17 cellular contexts compared by ENCODE assay signal in genomic region chr6:163926642-163927041, GRCh38.
DNase-seq lines count a peak whose midpoint lies in the region; ATAC-seq, FAIRE-seq and TF ChIP-seq lines count a peak whose summit lies in the region.
"Had no signal": no experiment of that assay in that cellular context is flagged by ENCODE, and none has a peak within 500 bp of the region (broad histone marks: within the 10 kb centered on the region; RNA-seq: fewer than 3 reads in every experiment).

No MANE protein-coding gene starts in this region.

- H3K79me2 ChIP-seq in astrocyte (ENCODE audit: insufficient read depth, low read length), result no peaks in the 10 kb centered on the region
- H3K79me2 ChIP-seq in mammary epithelial cell (ENCODE audit: insufficient read depth, low read length), result no peaks in the 10 kb centered on the region

- in situ Hi-C loops in mammary epithelial cell (cut with MboI; ENCODE audit: low sequenced_read_pairs in 2 of 2), result no loop called here

- H3K4me1 ChIP-seq in astrocyte (ENCODE audit: insufficient read depth, low read length), result no peaks in the 10 kb centered on the region
- H3K4me1 ChIP-seq in heart right ventricle, result peaks cover 0 to 4% (median 0%) of the 10 kb centered on the region in 9 donors
- peaks cover 6% of the 10 kb centered on the region for H3K4me1 ChIP-seq in psoas muscle
- no peaks in the 10 kb centered on the region for H3K4me1 ChIP-seq in mammary epithelial cell (ENCODE audit: insufficient read depth, low read length)
- H3K4me1 ChIP-seq in CD4-positive, alpha-beta memory T cell (ENCODE audit: insufficient read depth, low read length), result no peaks in the 10 kb centered on the region
- H3K4me1 ChIP-seq: right lobe of liver had no signal

- no peaks in the 10 kb centered on the region for H3K4me1 Mint-ChIP-seq in astrocyte (ENCODE audit: low read depth, unreplicated experiment)
- H3K4me1 Mint-ChIP-seq in CD4-positive, alpha-beta memory T cell, result no peaks in the 10 kb centered on the region
- no peaks in the 10 kb centered on the region for H3K4me1 Mint-ChIP-seq in natural killer cell

- dilution Hi-C loops in mammary epithelial cell (cut with HindIII; ENCODE audit: low sequenced_read_pairs), result no loop called here

- H4K20me1 ChIP-seq in astrocyte (ENCODE audit: insufficient read depth, low read length) (no peaks in the 10 kb centered on the region), mammary epithelial cell (ENCODE audit: insufficient read depth, low read length) (no peaks in the 10 kb centered on the region)

- H3K36me3 Mint-ChIP-seq in astrocyte (ENCODE audit: low read depth, unreplicated experiment), result no peaks in the 10 kb centered on the region
- H3K36me3 Mint-ChIP-seq in CD4-positive, alpha-beta memory T cell, result no peaks in the 10 kb centered on the region
- no peaks in the 10 kb centered on the region for H3K36me3 Mint-ChIP-seq in natural killer cell

- DNase-seq in Daoy (ENCODE audit: low read depth), result peak; percentile 54
- peak; percentile 54 for DNase-seq in astrocyte (ENCODE audit: low read depth)
- peak; percentile 23 to 31 for DNase-seq in heart right ventricle
- DNase-seq in psoas muscle, result peak; percentile 51 to 74
- DNase-seq in mammary epithelial cell, result no peak
- no peak for DNase-seq in CD4-positive, alpha-beta memory T cell
- DNase-seq in natural killer cell, result no peak
- no peak for DNase-seq in NCI-H1105 (lab: John Stamatoyannopoulos, UW)
- DNase-seq: activated CD4-positive, CD25-positive, alpha-beta regulatory T cell treated with anti-CD3 and anti-CD28 coated beads, Interleukin-2, amount 50 U/mL, for 72 hours; activated naive CD4-positive, alpha-beta T cell treated with anti-CD3 and anti-CD28 coated beads for 36 hours; effector CD8-positive, alpha-beta T cell; GDM1; NCI-H1694 treated with DMSO at 0.1 percent for 48 hours; right lobe of liver; stimulated activated CD4-positive, alpha-beta T cell treated with anti-CD3 and anti-CD28 coated beads, Interleukin-2, amount 100 ng/mL, for 24 hours had no signal

- H3K27me3 Mint-ChIP-seq in astrocyte (ENCODE audit: low read depth, unreplicated experiment) (peaks cover 1% of the 10 kb centered on the region), natural killer cell (ENCODE audit: low read depth in 2 of 2) (no peaks in the 10 kb centered on the region)
- H3K27me3 Mint-ChIP-seq in CD4-positive, alpha-beta memory T cell, result peaks cover 0 to 4% of the 10 kb centered on the region in 2 donors

- no TSS peak for BruUV-seq in mammary epithelial cell (replicated peaks; lab: Mats Ljungman, UMichigan)

- H3K27me3 ChIP-seq in astrocyte (ENCODE audit: insufficient read depth, low read length) (no peaks in the 10 kb centered on the region), heart right ventricle (no peaks in the 10 kb centered on the region), psoas muscle (ENCODE audit: insufficient read depth in 3 of 3, low read length in 2 of 3) (no peaks in the 10 kb centered on the region), mammary epithelial cell (ENCODE audit: insufficient read depth, low read length) (no peaks in the 10 kb centered on the region)
- no peaks in the 10 kb centered on the region for H3K27me3 ChIP-seq in CD4-positive, alpha-beta memory T cell (ENCODE audit: insufficient read depth, low read length)
- H3K27me3 ChIP-seq: right lobe of liver had no signal

- no peak overlapping the region for H3K27ac Mint-ChIP-seq in astrocyte (ENCODE audit: unreplicated experiment)
- no peak overlapping the region for H3K27ac Mint-ChIP-seq in CD4-positive, alpha-beta memory T cell
- H3K27ac Mint-ChIP-seq in natural killer cell, result no peak overlapping the region
- H3K27ac Mint-ChIP-seq: activated naive CD4-positive, alpha-beta T cell treated with anti-CD3 and anti-CD28 coated beads for 36 hours had no signal

- H2AFZ ChIP-seq in astrocyte (ENCODE audit: low read depth, low read length), result no peak overlapping the region
- H2AFZ ChIP-seq in mammary epithelial cell (ENCODE audit: low read depth, low read length), result no peak overlapping the region

- H3K4me2 ChIP-seq in astrocyte (ENCODE audit: low read length) (no peak overlapping the region), mammary epithelial cell (ENCODE audit: insufficient read depth, low read depth, low read length) (no peak overlapping the region)

- H3K9me3 ChIP-seq in astrocyte (ENCODE audit: insufficient read depth, low read depth, low read length) (no peaks in the 10 kb centered on the region), heart right ventricle (no peaks in the 10 kb centered on the region), psoas muscle (no peaks in the 10 kb centered on the region), mammary epithelial cell (replicated peaks; ENCODE audit: insufficient read depth, low read length) (peaks cover 20% of the 10 kb centered on the region)
- H3K9me3 ChIP-seq in CD4-positive, alpha-beta memory T cell (ENCODE audit: control insufficient read depth in 1 of 2, low read length in 2 of 2), result no peaks in the 10 kb centered on the region
- H3K9me3 ChIP-seq: right lobe of liver had no signal

- intact Hi-C loops in heart right ventricle (cut with DNase I) (no loop called here), psoas muscle (cut with DNase I) (no loop called here), mammary epithelial cell (cut with micrococcal nuclease) (no loop called here), natural killer cell (cut with micrococcal nuclease) (no loop called here)
- intact Hi-C loops in CD4-positive, alpha-beta memory T cell (cut with micrococcal nuclease), result no loop called here

- H3K4me3 Mint-ChIP-seq in astrocyte (ENCODE audit: unreplicated experiment), result no peak overlapping the region
- H3K4me3 Mint-ChIP-seq in CD4-positive, alpha-beta memory T cell, result no peak overlapping the region
- no peak overlapping the region for H3K4me3 Mint-ChIP-seq in natural killer cell
- H3K4me3 Mint-ChIP-seq: activated naive CD4-positive, alpha-beta T cell treated with anti-CD3 and anti-CD28 coated beads for 36 hours had no signal

- H3K36me3 ChIP-seq in astrocyte (ENCODE audit: insufficient read depth, low read length), result no peaks in the 10 kb centered on the region
- no peaks in the 10 kb centered on the region for H3K36me3 ChIP-seq in heart right ventricle
- H3K36me3 ChIP-seq in psoas muscle (ENCODE audit: insufficient read depth in 1 of 2, low read depth in 1 of 2), result no peaks in the 10 kb centered on the region
- no peaks in the 10 kb centered on the region for H3K36me3 ChIP-seq in mammary epithelial cell (ENCODE audit: insufficient read depth, low read length)
- no peaks in the 10 kb centered on the region for H3K36me3 ChIP-seq in CD4-positive, alpha-beta memory T cell (ENCODE audit: insufficient read depth, low read length)
- H3K36me3 ChIP-seq: right lobe of liver had no signal

- peak; percentile 38 to 82 (median 60) for ATAC-seq in heart right ventricle
- peak in 3 of 4 donors; percentile 27 to 54 (median 28) for ATAC-seq in psoas muscle
- no peak for ATAC-seq in natural killer cell
- ATAC-seq: right lobe of liver had no signal

- TF ChIP-seq CTCF in astrocyte (IDR thresholded peaks at IDR 0.05; ENCODE audit: insufficient read depth, low read depth, low read length), result no peak
- no peak for TF ChIP-seq CTCF in heart right ventricle (IDR thresholded peaks at IDR 0.05)
- TF ChIP-seq CTCF in psoas muscle (IDR thresholded peaks at IDR 0.05), result no peak
- TF ChIP-seq CTCF in mammary epithelial cell (conservative IDR thresholded peaks at IDR 0.05 in 1 of 2, IDR thresholded peaks at IDR 0.05 in 1 of 2; ENCODE audit: extremely low read depth in 1 of 2, insufficient read depth in 1 of 2, low read depth in 1 of 2, low read length in 2 of 2), result no peak
- TF ChIP-seq CTCF in natural killer cell (IDR thresholded peaks at IDR 0.05), result no peak

- H3K27ac ChIP-seq in astrocyte (ENCODE audit: low read depth, low read length), result no peak overlapping the region
- peak overlapping the region in 1 of 10 donors; percentile 25 for H3K27ac ChIP-seq in heart right ventricle
- H3K27ac ChIP-seq in psoas muscle, result no peak overlapping the region
- no peak overlapping the region for H3K27ac ChIP-seq in mammary epithelial cell (ENCODE audit: insufficient read depth, low read depth, low read length)
- H3K27ac ChIP-seq in CD4-positive, alpha-beta memory T cell (ENCODE audit: low read depth, low read length), result no peak overlapping the region
- H3K27ac ChIP-seq: right lobe of liver had no signal

- no peak overlapping the region for H3K9ac ChIP-seq in astrocyte (ENCODE audit: low read length)
- no peak overlapping the region for H3K9ac ChIP-seq in mammary epithelial cell (ENCODE audit: insufficient read depth, low read length)

- H3K4me3 ChIP-seq in astrocyte (ENCODE audit: insufficient read depth, low read depth, low read length) (no peak overlapping the region), heart right ventricle (no peak overlapping the region), psoas muscle (no peak overlapping the region), mammary epithelial cell (replicated peaks in 1 of 3; ENCODE audit: insufficient read depth in 1 of 3, low read depth in 2 of 3, low read length in 3 of 3) (no peak overlapping the region)
- H3K4me3 ChIP-seq in CD4-positive, alpha-beta memory T cell (ENCODE audit: low read length in 2 of 2), result no peak overlapping the region
- H3K4me3 ChIP-seq: lung, right lobe of liver had no signal

- CTCF ChIA-PET in mammary epithelial cell (lab: Charles Lee; ENCODE audit: low non-redundant PET), result no interaction called here
- CTCF ChIA-PET in CD4-positive, alpha-beta memory T cell (lab: Charles Lee; ENCODE audit: partially characterized antibody), result no interaction called here

- 78 to 79% methylated on average over 7 of the region's 7 CpGs for WGBS in heart right ventricle, 2 donors
- 46 to 61% (median 51%) methylated on average over 7 of the region's 7 CpGs for WGBS in psoas muscle, 3 donors
- WGBS in mammary epithelial cell (ENCODE audit: low coverage, missing lambda C conversion rate), result 61% methylated on average over 7 of the region's 7 CpGs

- no peak for FAIRE-seq in astrocyte (lab: Jason Lieb, UNC)
- FAIRE-seq: bronchial epithelial cell had no signal

- POLR2A ChIA-PET in CD4-positive, alpha-beta memory T cell (lab: Charles Lee; ENCODE audit: partially characterized antibody), result no interaction called here

- peaks cover 2% of the 10 kb centered on the region for H3K9me3 Mint-ChIP-seq in astrocyte (ENCODE audit: unreplicated experiment)
- H3K9me3 Mint-ChIP-seq in CD4-positive, alpha-beta memory T cell, result peaks cover 0 to 3% (median 0%) of the 10 kb centered on the region in 8 donors
- H3K9me3 Mint-ChIP-seq in natural killer cell, result no peaks in the 10 kb centered on the region
- H3K9me3 Mint-ChIP-seq: activated naive CD4-positive, alpha-beta T cell treated with anti-CD3 and anti-CD28 coated beads for 36 hours had no signal

Comparison
In these comparisons a context has a peak if more than half of its experiments do, and no peak if none do; other contexts are left out.
1. DNase-seq: peak in Daoy (single experiment), astrocyte (single experiment), heart right ventricle (2 of 2) and psoas muscle (2 of 2); none in mammary epithelial cell (single experiment), CD4-positive, alpha-beta memory T cell (0 of 5), natural killer cell (single experiment) and NCI-H1105 (single experiment).
2. ATAC-seq: peak in heart right ventricle (8 of 8) and psoas muscle (3 of 4); none in natural killer cell (0 of 3).